Comparison of ENCODE assay signal across 1 cellular context in the genomic region with DNA sequence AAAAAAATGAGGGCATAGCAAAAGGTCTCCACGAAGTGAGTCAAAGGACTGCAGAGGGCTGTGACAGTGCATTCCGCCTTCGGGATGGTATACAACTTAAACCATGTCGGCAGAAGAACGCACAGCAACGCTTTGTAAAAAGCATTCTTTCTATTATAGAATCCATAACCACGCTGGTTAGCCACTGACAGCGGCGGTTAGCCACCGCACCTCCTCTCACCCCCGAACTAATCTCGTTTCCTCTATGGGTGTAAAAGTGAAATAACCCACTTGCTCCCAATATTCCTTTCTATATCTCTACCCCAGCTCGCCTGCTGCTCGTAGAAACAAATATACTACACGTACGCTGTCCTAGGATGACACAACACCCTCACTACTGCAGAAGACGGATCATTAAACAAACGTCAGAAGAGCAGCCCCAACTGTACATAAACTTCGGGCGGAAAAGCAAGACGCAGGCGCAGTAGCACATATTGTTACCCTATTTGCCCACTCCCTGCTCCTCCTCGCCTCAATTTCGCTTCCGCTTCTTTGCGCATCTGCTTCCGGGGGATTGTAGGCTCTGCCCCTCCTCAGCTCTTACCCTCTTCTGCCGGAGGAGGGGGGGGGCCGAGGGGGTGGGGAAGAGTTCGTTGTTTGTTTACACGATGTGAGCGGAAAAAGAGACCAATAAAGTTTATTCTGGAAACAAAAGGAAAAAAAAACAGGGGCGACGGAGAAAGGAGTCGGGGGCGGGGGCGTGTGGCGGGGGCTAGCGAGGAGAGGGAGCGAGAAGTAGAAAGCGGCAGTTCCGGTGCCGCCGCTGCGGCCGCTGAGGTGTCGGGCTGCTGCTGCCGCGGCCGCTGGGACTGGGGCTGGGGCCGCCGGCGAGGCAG.
TF ChIP-seq lines count a peak whose summit lies in the region.

A gene (plus strand): TSS at position 787 of the 875 bp plus-strand sequence. CDS start 50,469 bp downstream, outside the sequence.

TF ChIP-seq in K562, 482 proteins besides CTCF, POLR2A, EP300 and RAD21 (continued from another document and continues in another):
- TF ChIP-seq, protein P1, sequence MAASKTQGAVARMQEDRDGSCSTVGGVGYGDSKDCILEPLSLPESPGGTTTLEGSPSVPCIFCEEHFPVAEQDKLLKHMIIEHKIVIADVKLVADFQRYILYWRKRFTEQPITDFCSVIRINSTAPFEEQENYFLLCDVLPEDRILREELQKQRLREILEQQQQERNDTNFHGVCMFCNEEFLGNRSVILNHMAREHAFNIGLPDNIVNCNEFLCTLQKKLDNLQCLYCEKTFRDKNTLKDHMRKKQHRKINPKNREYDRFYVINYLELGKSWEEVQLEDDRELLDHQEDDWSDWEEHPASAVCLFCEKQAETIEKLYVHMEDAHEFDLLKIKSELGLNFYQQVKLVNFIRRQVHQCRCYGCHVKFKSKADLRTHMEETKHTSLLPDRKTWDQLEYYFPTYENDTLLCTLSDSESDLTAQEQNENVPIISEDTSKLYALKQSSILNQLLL (CRISPR knock-in tag; IDR thresholded peaks at IDR 0.05; ENCODE audit: borderline replicate concordance) = no peak
- TF ChIP-seq ZNF134 (CRISPR knock-in tag; conservative IDR thresholded peaks at IDR 0.05) (no peak), PHF21A (IDR thresholded peaks at IDR 0.05; ENCODE audit: borderline replicate concordance, low read depth) (no peak), ZNF263 (CRISPR knock-in tag; IDR thresholded peaks at IDR 0.05; ENCODE audit: borderline replicate concordance) (no peak; the same call in 1 of the 2 replicates), HDAC2 (IDR thresholded peaks at IDR 0.05) (no peak), U2AF1 (optimal IDR thresholded peaks at IDR 0.05; ENCODE audit: low read depth, low read length) (no peak), POLR2AphosphoS5 (IDR thresholded peaks at IDR 0.05; ENCODE audit: control insufficient read depth, insufficient read depth, low read depth, low read length) (peak; percentile 31; the same call in 1 of the 2 replicates), SLC30A9 (CRISPR knock-in tag; IDR thresholded peaks at IDR 0.05) (0 out of 2 replicates have a peak, but pooled peaks have one; percentile 20), ZSCAN29 (IDR thresholded peaks at IDR 0.05) (no peak; the same call in none of the 2 replicates), ZNF239 (CRISPR knock-in tag; IDR thresholded peaks at IDR 0.05) (no peak), ZKSCAN1 (IDR thresholded peaks at IDR 0.05; ENCODE audit: low read depth, low read length) (peak; percentile 59), MIER1 (IDR thresholded peaks at IDR 0.05; ENCODE audit: low read depth) (no peak), ATF7 (IDR thresholded peaks at IDR 0.05) (peak; percentile 40), EGR1 (conservative IDR thresholded peaks at IDR 0.05) (peak; percentile 88), TGIF2 (CRISPR knock-in tag; IDR thresholded peaks at IDR 0.05) (no peak), HLTF (IDR thresholded peaks at IDR 0.05) (no peak), BDP1 (IDR thresholded peaks at IDR 0.05; ENCODE audit: insufficient read depth, insufficient read length) (no peak), SP1 (CRISPR knock-in tag; IDR thresholded peaks at IDR 0.05) (peak; percentile 39; the same call in 1 of the 2 replicates), HNRNPK (IDR thresholded peaks at IDR 0.05; ENCODE audit: low read depth, low read length, poor library complexity, severe bottlenecking) (no peak), MEF2A (IDR thresholded peaks at IDR 0.05; ENCODE audit: control insufficient read depth, low read depth, low read length) (no peak; the same call in 1 of the 2 replicates), RBFOX2 (IDR thresholded peaks at IDR 0.05; ENCODE audit: low read depth, low read length) (no peak), ERF (CRISPR knock-in tag; IDR thresholded peaks at IDR 0.05) (no peak), ELF4 (CRISPR knock-in tag; IDR thresholded peaks at IDR 0.05) (no peak)
- TF ChIP-seq, protein P2, sequence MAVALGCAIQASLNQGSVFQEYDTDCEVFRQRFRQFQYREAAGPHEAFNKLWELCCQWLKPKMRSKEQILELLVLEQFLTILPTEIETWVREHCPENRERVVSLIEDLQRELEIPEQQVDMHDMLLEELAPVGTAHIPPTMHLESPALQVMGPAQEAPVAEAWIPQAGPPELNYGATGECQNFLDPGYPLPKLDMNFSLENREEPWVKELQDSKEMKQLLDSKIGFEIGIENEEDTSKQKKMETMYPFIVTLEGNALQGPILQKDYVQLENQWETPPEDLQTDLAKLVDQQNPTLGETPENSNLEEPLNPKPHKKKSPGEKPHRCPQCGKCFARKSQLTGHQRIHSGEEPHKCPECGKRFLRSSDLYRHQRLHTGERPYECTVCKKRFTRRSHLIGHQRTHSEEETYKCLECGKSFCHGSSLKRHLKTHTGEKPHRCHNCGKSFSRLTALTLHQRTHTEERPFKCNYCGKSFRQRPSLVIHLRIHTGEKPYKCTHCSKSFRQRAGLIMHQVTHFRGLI (CRISPR knock-in tag; IDR thresholded peaks at IDR 0.05) = no peak
- TF ChIP-seq, protein P3, sequence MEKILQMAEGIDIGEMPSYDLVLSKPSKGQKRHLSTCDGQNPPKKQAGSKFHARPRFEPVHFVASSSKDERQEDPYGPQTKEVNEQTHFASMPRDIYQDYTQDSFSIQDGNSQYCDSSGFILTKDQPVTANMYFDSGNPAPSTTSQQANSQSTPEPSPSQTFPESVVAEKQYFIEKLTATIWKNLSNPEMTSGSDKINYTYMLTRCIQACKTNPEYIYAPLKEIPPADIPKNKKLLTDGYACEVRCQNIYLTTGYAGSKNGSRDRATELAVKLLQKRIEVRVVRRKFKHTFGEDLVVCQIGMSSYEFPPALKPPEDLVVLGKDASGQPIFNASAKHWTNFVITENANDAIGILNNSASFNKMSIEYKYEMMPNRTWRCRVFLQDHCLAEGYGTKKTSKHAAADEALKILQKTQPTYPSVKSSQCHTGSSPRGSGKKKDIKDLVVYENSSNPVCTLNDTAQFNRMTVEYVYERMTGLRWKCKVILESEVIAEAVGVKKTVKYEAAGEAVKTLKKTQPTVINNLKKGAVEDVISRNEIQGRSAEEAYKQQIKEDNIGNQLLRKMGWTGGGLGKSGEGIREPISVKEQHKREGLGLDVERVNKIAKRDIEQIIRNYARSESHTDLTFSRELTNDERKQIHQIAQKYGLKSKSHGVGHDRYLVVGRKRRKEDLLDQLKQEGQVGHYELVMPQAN (IDR thresholded peaks at IDR 0.05; ENCODE audit: borderline replicate concordance) = peak; percentile 93
- TF ChIP-seq, protein P4, sequence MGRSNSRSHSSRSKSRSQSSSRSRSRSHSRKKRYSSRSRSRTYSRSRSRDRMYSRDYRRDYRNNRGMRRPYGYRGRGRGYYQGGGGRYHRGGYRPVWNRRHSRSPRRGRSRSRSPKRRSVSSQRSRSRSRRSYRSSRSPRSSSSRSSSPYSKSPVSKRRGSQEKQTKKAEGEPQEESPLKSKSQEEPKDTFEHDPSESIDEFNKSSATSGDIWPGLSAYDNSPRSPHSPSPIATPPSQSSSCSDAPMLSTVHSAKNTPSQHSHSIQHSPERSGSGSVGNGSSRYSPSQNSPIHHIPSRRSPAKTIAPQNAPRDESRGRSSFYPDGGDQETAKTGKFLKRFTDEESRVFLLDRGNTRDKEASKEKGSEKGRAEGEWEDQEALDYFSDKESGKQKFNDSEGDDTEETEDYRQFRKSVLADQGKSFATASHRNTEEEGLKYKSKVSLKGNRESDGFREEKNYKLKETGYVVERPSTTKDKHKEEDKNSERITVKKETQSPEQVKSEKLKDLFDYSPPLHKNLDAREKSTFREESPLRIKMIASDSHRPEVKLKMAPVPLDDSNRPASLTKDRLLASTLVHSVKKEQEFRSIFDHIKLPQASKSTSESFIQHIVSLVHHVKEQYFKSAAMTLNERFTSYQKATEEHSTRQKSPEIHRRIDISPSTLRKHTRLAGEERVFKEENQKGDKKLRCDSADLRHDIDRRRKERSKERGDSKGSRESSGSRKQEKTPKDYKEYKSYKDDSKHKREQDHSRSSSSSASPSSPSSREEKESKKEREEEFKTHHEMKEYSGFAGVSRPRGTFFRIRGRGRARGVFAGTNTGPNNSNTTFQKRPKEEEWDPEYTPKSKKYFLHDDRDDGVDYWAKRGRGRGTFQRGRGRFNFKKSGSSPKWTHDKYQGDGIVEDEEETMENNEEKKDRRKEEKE (IDR thresholded peaks at IDR 0.05; ENCODE audit: borderline replicate concordance in 1 of 2, control insufficient read depth in 1 of 2, low read depth in 2 of 2, low read length in 1 of 2) = no peak
- TF ChIP-seq, protein P5, sequence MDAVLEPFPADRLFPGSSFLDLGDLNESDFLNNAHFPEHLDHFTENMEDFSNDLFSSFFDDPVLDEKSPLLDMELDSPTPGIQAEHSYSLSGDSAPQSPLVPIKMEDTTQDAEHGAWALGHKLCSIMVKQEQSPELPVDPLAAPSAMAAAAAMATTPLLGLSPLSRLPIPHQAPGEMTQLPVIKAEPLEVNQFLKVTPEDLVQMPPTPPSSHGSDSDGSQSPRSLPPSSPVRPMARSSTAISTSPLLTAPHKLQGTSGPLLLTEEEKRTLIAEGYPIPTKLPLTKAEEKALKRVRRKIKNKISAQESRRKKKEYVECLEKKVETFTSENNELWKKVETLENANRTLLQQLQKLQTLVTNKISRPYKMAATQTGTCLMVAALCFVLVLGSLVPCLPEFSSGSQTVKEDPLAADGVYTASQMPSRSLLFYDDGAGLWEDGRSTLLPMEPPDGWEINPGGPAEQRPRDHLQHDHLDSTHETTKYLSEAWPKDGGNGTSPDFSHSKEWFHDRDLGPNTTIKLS (IDR thresholded peaks at IDR 0.05; ENCODE audit: borderline replicate concordance, low read depth) = no peak; the same call in 1 of the 2 replicates
- TF ChIP-seq, protein P6, sequence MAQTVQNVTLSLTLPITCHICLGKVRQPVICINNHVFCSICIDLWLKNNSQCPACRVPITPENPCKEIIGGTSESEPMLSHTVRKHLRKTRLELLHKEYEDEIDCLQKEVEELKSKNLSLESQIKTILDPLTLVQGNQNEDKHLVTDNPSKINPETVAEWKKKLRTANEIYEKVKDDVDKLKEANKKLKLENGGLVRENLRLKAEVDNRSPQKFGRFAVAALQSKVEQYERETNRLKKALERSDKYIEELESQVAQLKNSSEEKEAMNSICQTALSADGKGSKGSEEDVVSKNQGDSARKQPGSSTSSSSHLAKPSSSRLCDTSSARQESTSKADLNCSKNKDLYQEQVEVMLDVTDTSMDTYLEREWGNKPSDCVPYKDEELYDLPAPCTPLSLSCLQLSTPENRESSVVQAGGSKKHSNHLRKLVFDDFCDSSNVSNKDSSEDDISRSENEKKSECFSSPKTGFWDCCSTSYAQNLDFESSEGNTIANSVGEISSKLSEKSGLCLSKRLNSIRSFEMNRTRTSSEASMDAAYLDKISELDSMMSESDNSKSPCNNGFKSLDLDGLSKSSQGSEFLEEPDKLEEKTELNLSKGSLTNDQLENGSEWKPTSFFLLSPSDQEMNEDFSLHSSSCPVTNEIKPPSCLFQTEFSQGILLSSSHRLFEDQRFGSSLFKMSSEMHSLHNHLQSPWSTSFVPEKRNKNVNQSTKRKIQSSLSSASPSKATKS (CRISPR knock-in tag; IDR thresholded peaks at IDR 0.05) = no peak
- TF ChIP-seq, protein P7, sequence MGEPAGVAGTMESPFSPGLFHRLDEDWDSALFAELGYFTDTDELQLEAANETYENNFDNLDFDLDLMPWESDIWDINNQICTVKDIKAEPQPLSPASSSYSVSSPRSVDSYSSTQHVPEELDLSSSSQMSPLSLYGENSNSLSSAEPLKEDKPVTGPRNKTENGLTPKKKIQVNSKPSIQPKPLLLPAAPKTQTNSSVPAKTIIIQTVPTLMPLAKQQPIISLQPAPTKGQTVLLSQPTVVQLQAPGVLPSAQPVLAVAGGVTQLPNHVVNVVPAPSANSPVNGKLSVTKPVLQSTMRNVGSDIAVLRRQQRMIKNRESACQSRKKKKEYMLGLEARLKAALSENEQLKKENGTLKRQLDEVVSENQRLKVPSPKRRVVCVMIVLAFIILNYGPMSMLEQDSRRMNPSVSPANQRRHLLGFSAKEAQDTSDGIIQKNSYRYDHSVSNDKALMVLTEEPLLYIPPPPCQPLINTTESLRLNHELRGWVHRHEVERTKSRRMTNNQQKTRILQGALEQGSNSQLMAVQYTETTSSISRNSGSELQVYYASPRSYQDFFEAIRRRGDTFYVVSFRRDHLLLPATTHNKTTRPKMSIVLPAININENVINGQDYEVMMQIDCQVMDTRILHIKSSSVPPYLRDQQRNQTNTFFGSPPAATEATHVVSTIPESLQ (CRISPR knock-in tag; IDR thresholded peaks at IDR 0.05) = no peak
- TF ChIP-seq, protein P8, sequence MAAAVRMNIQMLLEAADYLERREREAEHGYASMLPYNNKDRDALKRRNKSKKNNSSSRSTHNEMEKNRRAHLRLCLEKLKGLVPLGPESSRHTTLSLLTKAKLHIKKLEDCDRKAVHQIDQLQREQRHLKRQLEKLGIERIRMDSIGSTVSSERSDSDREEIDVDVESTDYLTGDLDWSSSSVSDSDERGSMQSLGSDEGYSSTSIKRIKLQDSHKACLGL (CRISPR knock-in tag; IDR thresholded peaks at IDR 0.05; ENCODE audit: borderline replicate concordance, poor library complexity, severe bottlenecking) = no peak
- TF ChIP-seq, protein P9, sequence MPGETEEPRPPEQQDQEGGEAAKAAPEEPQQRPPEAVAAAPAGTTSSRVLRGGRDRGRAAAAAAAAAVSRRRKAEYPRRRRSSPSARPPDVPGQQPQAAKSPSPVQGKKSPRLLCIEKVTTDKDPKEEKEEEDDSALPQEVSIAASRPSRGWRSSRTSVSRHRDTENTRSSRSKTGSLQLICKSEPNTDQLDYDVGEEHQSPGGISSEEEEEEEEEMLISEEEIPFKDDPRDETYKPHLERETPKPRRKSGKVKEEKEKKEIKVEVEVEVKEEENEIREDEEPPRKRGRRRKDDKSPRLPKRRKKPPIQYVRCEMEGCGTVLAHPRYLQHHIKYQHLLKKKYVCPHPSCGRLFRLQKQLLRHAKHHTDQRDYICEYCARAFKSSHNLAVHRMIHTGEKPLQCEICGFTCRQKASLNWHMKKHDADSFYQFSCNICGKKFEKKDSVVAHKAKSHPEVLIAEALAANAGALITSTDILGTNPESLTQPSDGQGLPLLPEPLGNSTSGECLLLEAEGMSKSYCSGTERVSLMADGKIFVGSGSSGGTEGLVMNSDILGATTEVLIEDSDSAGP (CRISPR knock-in tag; IDR thresholded peaks at IDR 0.05) = no peak
- TF ChIP-seq, protein P10, sequence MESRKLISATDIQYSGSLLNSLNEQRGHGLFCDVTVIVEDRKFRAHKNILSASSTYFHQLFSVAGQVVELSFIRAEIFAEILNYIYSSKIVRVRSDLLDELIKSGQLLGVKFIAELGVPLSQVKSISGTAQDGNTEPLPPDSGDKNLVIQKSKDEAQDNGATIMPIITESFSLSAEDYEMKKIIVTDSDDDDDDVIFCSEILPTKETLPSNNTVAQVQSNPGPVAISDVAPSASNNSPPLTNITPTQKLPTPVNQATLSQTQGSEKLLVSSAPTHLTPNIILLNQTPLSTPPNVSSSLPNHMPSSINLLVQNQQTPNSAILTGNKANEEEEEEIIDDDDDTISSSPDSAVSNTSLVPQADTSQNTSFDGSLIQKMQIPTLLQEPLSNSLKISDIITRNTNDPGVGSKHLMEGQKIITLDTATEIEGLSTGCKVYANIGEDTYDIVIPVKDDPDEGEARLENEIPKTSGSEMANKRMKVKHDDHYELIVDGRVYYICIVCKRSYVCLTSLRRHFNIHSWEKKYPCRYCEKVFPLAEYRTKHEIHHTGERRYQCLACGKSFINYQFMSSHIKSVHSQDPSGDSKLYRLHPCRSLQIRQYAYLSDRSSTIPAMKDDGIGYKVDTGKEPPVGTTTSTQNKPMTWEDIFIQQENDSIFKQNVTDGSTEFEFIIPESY (CRISPR knock-in tag; IDR thresholded peaks at IDR 0.05) = no peak
- TF ChIP-seq, protein P11, sequence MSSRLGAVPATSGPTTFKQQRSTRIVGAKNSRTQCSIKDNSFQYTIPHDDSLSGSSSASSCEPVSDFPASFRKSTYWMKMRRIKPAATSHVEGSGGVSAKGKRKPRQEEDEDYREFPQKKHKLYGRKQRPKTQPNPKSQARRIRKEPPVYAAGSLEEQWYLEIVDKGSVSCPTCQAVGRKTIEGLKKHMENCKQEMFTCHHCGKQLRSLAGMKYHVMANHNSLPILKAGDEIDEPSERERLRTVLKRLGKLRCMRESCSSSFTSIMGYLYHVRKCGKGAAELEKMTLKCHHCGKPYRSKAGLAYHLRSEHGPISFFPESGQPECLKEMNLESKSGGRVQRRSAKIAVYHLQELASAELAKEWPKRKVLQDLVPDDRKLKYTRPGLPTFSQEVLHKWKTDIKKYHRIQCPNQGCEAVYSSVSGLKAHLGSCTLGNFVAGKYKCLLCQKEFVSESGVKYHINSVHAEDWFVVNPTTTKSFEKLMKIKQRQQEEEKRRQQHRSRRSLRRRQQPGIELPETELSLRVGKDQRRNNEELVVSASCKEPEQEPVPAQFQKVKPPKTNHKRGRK (tag; IDR thresholded peaks at IDR 0.05) = no peak
